In genomic region chr3:34206996-34207395, GRCh38 we compare ENCODE assay signal across 14 cellular contexts.
DNase-seq lines count a peak whose midpoint lies in the region; ATAC-seq, FAIRE-seq and TF ChIP-seq lines count a peak whose summit lies in the region.
"Had no signal": no experiment of that assay in that cellular context is flagged by ENCODE, and none has a peak within 500 bp of the region (broad histone marks: within the 10 kb centered on the region; RNA-seq: fewer than 3 reads in every experiment).

No MANE protein-coding gene starts in this region.

- no peak for TF ChIP-seq CTCF in endothelial cell of umbilical vein (IDR thresholded peaks at IDR 0.05; ENCODE audit: extremely low read depth in 1 of 2, insufficient read depth in 1 of 2, low read depth in 1 of 2, low read length in 2 of 2)
- TF ChIP-seq CTCF in tibial artery (IDR thresholded peaks at IDR 0.05): no peak
- TF ChIP-seq CTCF in gastrocnemius medialis (IDR thresholded peaks at IDR 0.05 in 4 of 5, conservative IDR thresholded peaks at IDR 0.05 in 1 of 5): no peak

- no peaks in the 10 kb centered on the region for H3K36me3 ChIP-seq in endothelial cell of umbilical vein (ENCODE audit: control insufficient read depth in 2 of 2, extremely low read depth in 1 of 2, insufficient read depth in 2 of 2, low read length in 2 of 2)
- no peaks in the 10 kb centered on the region for H3K36me3 ChIP-seq in mesenchymal stem cell (ENCODE audit: control insufficient read depth in 1 of 2, insufficient read depth in 2 of 2, low read depth in 1 of 2, low read length in 2 of 2)
- no peaks in the 10 kb centered on the region for H3K36me3 ChIP-seq in tibial artery
- no peaks in the 10 kb centered on the region for H3K36me3 ChIP-seq in gastrocnemius medialis
- H3K36me3 ChIP-seq: colonic mucosa had no signal

- H3K4me3 ChIP-seq in endothelial cell of umbilical vein (replicated peaks in 1 of 3; ENCODE audit: insufficient read depth in 1 of 3, low read depth in 1 of 3, low read length in 3 of 3) (no peak overlapping the region), mesenchymal stem cell (ENCODE audit: insufficient read depth in 1 of 2, low read depth in 1 of 2, low read length in 2 of 2) (no peak overlapping the region), tibial artery (no peak overlapping the region), gastrocnemius medialis (no peak overlapping the region)
- H3K4me3 ChIP-seq: colonic mucosa had no signal

- no peak overlapping the region for H2BK15ac ChIP-seq in mesenchymal stem cell (ENCODE audit: low read depth, poor library complexity, severe bottlenecking)

- POLR2A ChIA-PET in endothelial cell of umbilical vein (lab: Charles Lee): no interaction called here

- H3K14ac ChIP-seq in mesenchymal stem cell (ENCODE audit: low read length in 2 of 2): no peak overlapping the region

- peak overlapping the region; percentile 59 for H3K27ac ChIP-seq in endothelial cell of umbilical vein (ENCODE audit: insufficient read depth, low read depth, low read length)
- H3K27ac ChIP-seq in mesenchymal stem cell (ENCODE audit: low read length, poor library complexity, severe bottlenecking): peak overlapping the region; percentile 64
- peak overlapping the region; percentile 67 to 71 for H3K27ac ChIP-seq in tibial artery
- H3K27ac ChIP-seq in gastrocnemius medialis: no peak overlapping the region
- H3K27ac ChIP-seq: colonic mucosa had no signal

- H2BK12ac ChIP-seq in mesenchymal stem cell (ENCODE audit: low read length in 2 of 2): no peak overlapping the region

- H2AFZ ChIP-seq in endothelial cell of umbilical vein (ENCODE audit: low read depth, low read length) (no peak overlapping the region), mesenchymal stem cell (ENCODE audit: low read depth, low read length) (no peak overlapping the region)

- DNase-seq in M059J (ENCODE audit: low read depth) (peak; percentile 2), endothelial cell of umbilical vein (ENCODE audit: low read depth, low spot score) (peak; percentile 92), mesenchymal stem cell (no peak), tibial artery (no peak), gastrocnemius medialis (no peak), GOT3 (lab: John Stamatoyannopoulos, UW) (no peak)
- DNase-seq: colonic mucosa, DMS153, natural killer cell, NCI-H146, NCI-H2227 treated with DMSO at 0.1 percent for 48 hours, retina had no signal

- H3K79me1 ChIP-seq in mesenchymal stem cell (replicated peaks; ENCODE audit: low read length, poor library complexity, severe bottlenecking): no peaks in the 10 kb centered on the region

- H3K4me2 ChIP-seq in endothelial cell of umbilical vein (ENCODE audit: insufficient read depth, low read length): peak overlapping the region; percentile 57
- H3K4me2 ChIP-seq in mesenchymal stem cell (ENCODE audit: low read length, poor library complexity, severe bottlenecking): no peak overlapping the region

- no peak overlapping the region for H2BK5ac ChIP-seq in mesenchymal stem cell (ENCODE audit: low read depth, low read length, poor library complexity, severe bottlenecking)

- TF ChIP-seq POLR2A in endothelial cell of umbilical vein (IDR thresholded peaks at IDR 0.05; ENCODE audit: low read depth, low read length) (peak; percentile 18), gastrocnemius medialis (IDR thresholded peaks at IDR 0.05) (no peak)

- H3K9ac ChIP-seq in endothelial cell of umbilical vein (replicated peaks; ENCODE audit: extremely low read depth, insufficient read depth, low read length) (no peak overlapping the region), mesenchymal stem cell (ENCODE audit: low read length) (no peak overlapping the region)

- no peaks in the 10 kb centered on the region for H3K79me2 ChIP-seq in endothelial cell of umbilical vein (ENCODE audit: control insufficient read depth, insufficient read depth, low read length)

- H4K8ac ChIP-seq in mesenchymal stem cell (ENCODE audit: low read length): no peak overlapping the region

- 31% methylated on average over 1 of the region's 2 CpGs for WGBS in mesenchymal stem cell

- FAIRE-seq in endothelial cell of umbilical vein (lab: Jason Lieb, UNC): peak; percentile 83
- FAIRE-seq: H54 had no signal

- ATAC-seq in gastrocnemius medialis (no peak), GM18870 (IDR thresholded peaks at IDR 0.05; ENCODE audit: unreplicated experiment) (no peak)
- ATAC-seq: natural killer cell had no signal

- no peak overlapping the region for H4K91ac ChIP-seq in mesenchymal stem cell (ENCODE audit: low read length)

- H3K9me1 ChIP-seq in endothelial cell of umbilical vein (replicated peaks; ENCODE audit: control insufficient read depth, extremely low read depth, insufficient read depth, low read length): no peaks in the 10 kb centered on the region

- no peak overlapping the region for H3K18ac ChIP-seq in mesenchymal stem cell (ENCODE audit: low read depth in 1 of 2, low read length in 2 of 2)

- no peak overlapping the region for H2AK5ac ChIP-seq in mesenchymal stem cell (ENCODE audit: low read length, severe bottlenecking)

- no peaks in the 10 kb centered on the region for H4K20me1 ChIP-seq in endothelial cell of umbilical vein (replicated peaks; ENCODE audit: control insufficient read depth, extremely low read depth, insufficient read depth, low read length)

- H3K9me3 ChIP-seq in endothelial cell of umbilical vein (replicated peaks; ENCODE audit: control insufficient read depth, insufficient read depth, low read length): no peaks in the 10 kb centered on the region
- no peaks in the 10 kb centered on the region for H3K9me3 ChIP-seq in mesenchymal stem cell (ENCODE audit: control insufficient read depth, low read length)
- H3K9me3 ChIP-seq in tibial artery: no peaks in the 10 kb centered on the region
- no peaks in the 10 kb centered on the region for H3K9me3 ChIP-seq in gastrocnemius medialis
- H3K9me3 ChIP-seq: colonic mucosa had no signal

- no peak overlapping the region for H2BK120ac ChIP-seq in mesenchymal stem cell (ENCODE audit: low read depth, low read length)

- dilution Hi-C loops in endothelial cell of umbilical vein (cut with MboI; ENCODE audit: extremely low pct_ligation_motif_present, low sequenced_read_pairs): no loop called here

- H3K4ac ChIP-seq in mesenchymal stem cell (ENCODE audit: low read depth in 1 of 2, low read length in 2 of 2): no peak overlapping the region

- no TSS peak for BruUV-seq in endothelial cell of umbilical vein (replicated peaks; lab: Mats Ljungman, UMichigan)

- CTCF ChIA-PET in endothelial cell of umbilical vein (lab: Charles Lee): interaction anchor here (1.0 to 1.3 kb wide), 4 partner anchors 10 to 100 kb away, joined by 3 to 15 read pairs (median 6); no protein-coding TSS in a partner anchor

- no peak overlapping the region for H3K23ac ChIP-seq in mesenchymal stem cell (ENCODE audit: low read length in 2 of 2)

- H3K4me1 ChIP-seq in endothelial cell of umbilical vein (ENCODE audit: control insufficient read depth, extremely low read depth, insufficient read depth, low read length) (peaks cover 42% of the 10 kb centered on the region), mesenchymal stem cell (ENCODE audit: control insufficient read depth, insufficient read depth, low read depth, low read length) (peaks cover 1% of the 10 kb centered on the region), tibial artery (peaks cover 0 to 60% (median 21%) of the 10 kb centered on the region in 4 donors), gastrocnemius medialis (no peaks in the 10 kb centered on the region)
- H3K4me1 ChIP-seq: colonic mucosa had no signal

- H3K27me3 ChIP-seq in endothelial cell of umbilical vein (ENCODE audit: control insufficient read depth in 2 of 2, insufficient read depth in 2 of 2, low read length in 2 of 2) (no peaks in the 10 kb centered on the region), mesenchymal stem cell (ENCODE audit: control insufficient read depth in 1 of 2, insufficient read depth in 1 of 2, low read length in 2 of 2) (no peaks in the 10 kb centered on the region), tibial artery (no peaks in the 10 kb centered on the region), gastrocnemius medialis (no peaks in the 10 kb centered on the region)
- H3K27me3 ChIP-seq: colonic mucosa had no signal

- in situ Hi-C loops in gastrocnemius medialis (cut with MboI; ENCODE audit: low sequenced_read_pairs in 4 of 4): no loop called here

- intact Hi-C loops in endothelial cell of umbilical vein (cut with micrococcal nuclease) (loop anchor here (1.0 to 5.0 kb wide), 3 partner anchors 12 to 1725 kb away; no protein-coding TSS in a partner anchor), tibial artery (cut with DNase I; ENCODE audit: low total_unique reads) (no loop called here), gastrocnemius medialis (cut with DNase I; ENCODE audit: low total_unique reads) (no loop called here)

TF ChIP-seq in endothelial cell of umbilical vein, 7 proteins besides CTCF, POLR2A, EP300 and RAD21:
- TF ChIP-seq, protein P1, sequence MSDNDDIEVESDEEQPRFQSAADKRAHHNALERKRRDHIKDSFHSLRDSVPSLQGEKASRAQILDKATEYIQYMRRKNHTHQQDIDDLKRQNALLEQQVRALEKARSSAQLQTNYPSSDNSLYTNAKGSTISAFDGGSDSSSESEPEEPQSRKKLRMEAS (IDR thresholded peaks at IDR 0.05; ENCODE audit: insufficient read depth, insufficient read length): no peak
- TF ChIP-seq JUN (IDR thresholded peaks at IDR 0.05; ENCODE audit: borderline replicate concordance, insufficient read depth, insufficient read length, low read depth) (peak; percentile 61), GATA2 (IDR thresholded peaks at IDR 0.05; ENCODE audit: insufficient read depth, insufficient read length, low read depth, low read length) (peak; percentile 18), EZH2 (IDR thresholded peaks at IDR 0.05; ENCODE audit: borderline replicate concordance, low read depth, low read length, severe bottlenecking) (no peak), MYC (IDR thresholded peaks at IDR 0.05; ENCODE audit: low read depth, low read length) (no peak), FOS (IDR thresholded peaks at IDR 0.05; ENCODE audit: borderline replicate concordance, insufficient read depth, low read length) (peak; percentile 65), POLR2AphosphoS5 (IDR thresholded peaks at IDR 0.05; ENCODE audit: insufficient read depth, low read depth, low read length) (peak; percentile 82)
TF ChIP-seq in endothelial cell of umbilical vein: peak in this region for 4.

Comparison
In these comparisons a context has a peak if more than half of its experiments do, and no peak if none do; other contexts are left out.
1. DNase-seq: peak in M059J (single experiment) and endothelial cell of umbilical vein (single experiment); none in mesenchymal stem cell (single experiment), tibial artery (0 of 2), gastrocnemius medialis (0 of 2) and GOT3 (single experiment).
2. H3K27ac ChIP-seq: peak in endothelial cell of umbilical vein (single experiment), mesenchymal stem cell (single experiment) and tibial artery (2 of 2); none in gastrocnemius medialis (0 of 4).